ENCODE assay signal across 9 cellular contexts in the genomic region with DNA sequence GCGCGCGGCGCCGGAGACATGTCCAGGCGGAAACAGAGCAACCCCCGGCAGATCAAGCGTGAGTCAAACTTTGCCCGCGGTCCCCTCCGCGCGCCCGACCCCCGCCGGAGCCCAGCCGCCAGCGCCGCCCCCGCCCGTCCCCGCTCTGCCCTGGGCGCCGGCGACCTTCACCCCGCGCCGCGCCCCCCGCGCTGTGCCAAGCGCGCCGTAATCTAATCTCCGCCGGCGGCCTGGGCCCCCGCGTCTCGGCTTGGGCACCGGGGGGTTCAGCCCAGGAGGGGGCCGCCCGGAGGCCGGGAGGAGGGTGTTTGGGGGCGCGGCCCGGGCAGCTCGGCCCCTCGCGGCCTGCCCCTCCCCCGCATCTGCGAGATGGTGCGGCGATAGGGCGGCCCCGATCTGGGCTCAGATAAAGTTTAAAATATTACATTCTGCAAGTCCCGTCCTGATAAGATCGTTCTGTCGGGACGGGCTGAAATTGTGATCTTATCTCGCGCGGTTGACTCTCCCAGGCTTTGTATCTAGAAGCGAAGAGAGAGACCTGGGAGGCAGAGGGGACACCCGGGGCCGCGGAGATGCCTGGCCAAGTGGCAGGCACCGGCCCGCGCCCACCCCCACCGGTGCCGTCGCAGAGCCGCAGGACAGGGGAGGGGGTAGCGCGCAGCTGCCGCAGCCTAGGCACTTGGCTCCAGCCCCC. TPM values are rescaled to one million over a fixed set of nuclear protein-coding genes. Genes with fewer than 3 reads are reported as not detected.
A peak's percentile ranks its signal among the peaks of the same experiment; 100 is the strongest.
DNase-seq lines count a peak whose midpoint lies in the region; ATAC-seq, FAIRE-seq and TF ChIP-seq lines count a peak whose summit lies in the region.
"Had no signal": no experiment of that assay in that cellular context is flagged by ENCODE, and none has a peak within 500 bp of the region (broad histone marks: within the 10 kb centered on the region; RNA-seq: fewer than 3 reads in every experiment).

No MANE protein-coding gene starts in this region.

- TF ChIP-seq EP300 in A549 (IDR thresholded peaks at IDR 0.05) = no peak

- DNase-seq in A549 (ENCODE audit: low read depth in 1 of 2, low spot score in 1 of 2) (no peak), HCEC 1CT (peak; percentile 11), right atrium auricular region (ENCODE audit: low spot score) (no peak), smooth muscle cell (lab: John Stamatoyannopoulos, UW; ENCODE audit: unreplicated experiment) (peak; percentile 24), T1000 (lab: John Stamatoyannopoulos, UW) (no peak), GM13976 (ENCODE audit: low spot score) (no peak)
- DNase-seq in activated T-cell treated with anti-CD3 and anti-CD28 coated beads, Interleukin-2, amount 50 U/mL, for 24 hours = peak; percentile 61

- FAIRE-seq in A549 (lab: Jason Lieb, UNC) = no peak

- no peak for TF ChIP-seq CTCF in A549 (IDR thresholded peaks at IDR 0.05)
- no peak for TF ChIP-seq CTCF in right atrium auricular region (IDR thresholded peaks at IDR 0.05)
- no peak for TF ChIP-seq CTCF in smooth muscle cell (IDR thresholded peaks at IDR 0.05; ENCODE audit: borderline replicate concordance, insufficient read depth, poor library complexity, severe bottlenecking)
- TF ChIP-seq CTCF in GM13976 (IDR thresholded peaks at IDR 0.05; ENCODE audit: borderline replicate concordance, control extremely low read depth, extremely low read depth, insufficient read depth, missing control alignments) = no peak

- ATAC-seq in A549 = peak in 1 of 2 experiments; percentile 0; a peak in 1 of 6 replicates
- no peak for ATAC-seq in GM18907 (IDR thresholded peaks at IDR 0.05; ENCODE audit: unreplicated experiment)

- H3K4me3 ChIP-seq in A549 (peak overlapping the region; percentile 88), right atrium auricular region (peak overlapping the region; percentile 54 to 60), smooth muscle cell (peak overlapping the region; percentile 82)

- H3F3A ChIP-seq in smooth muscle cell (ENCODE audit: low read depth) = no peaks in the 10 kb centered on the region

- H3K27me3 ChIP-seq in right atrium auricular region (no peaks in the 10 kb centered on the region), smooth muscle cell (ENCODE audit: low read depth) (no peaks in the 10 kb centered on the region)

- WGBS in A549 (ENCODE audit: missing lambda C conversion rate) = 4% methylated on average over 13 of the region's 77 CpGs
- WGBS in smooth muscle cell (ENCODE audit: low lambda C conversion rate) = under 1% methylated on average over 49 of the region's 77 CpGs

- in situ Hi-C loops in GM13976 (cut with MboI; ENCODE audit: low sequenced_read_pairs, unreplicated experiment) = no loop called here

- H2AFZ ChIP-seq in smooth muscle cell (ENCODE audit: low read depth) = no peak overlapping the region

- H3K9me3 ChIP-seq in A549 (no peaks in the 10 kb centered on the region), right atrium auricular region (no peaks in the 10 kb centered on the region), smooth muscle cell (replicated peaks; ENCODE audit: low read depth) (no peaks in the 10 kb centered on the region)

- H3K36me3 Mint-ChIP-seq in activated T-cell treated with anti-CD3 and anti-CD28 coated beads, Interleukin-2, amount 50 U/mL, for 24 hours (ENCODE audit: low read depth) = peaks cover 8% of the 10 kb centered on the region

- H3K4me1 ChIP-seq in A549 (peaks cover 34% of the 10 kb centered on the region), right atrium auricular region (peaks cover 0 to 44% of the 10 kb centered on the region in 2 donors), smooth muscle cell (ENCODE audit: low read depth) (peaks cover 16% of the 10 kb centered on the region)

- peaks cover 10% of the 10 kb centered on the region for H3K79me2 ChIP-seq in smooth muscle cell (ENCODE audit: low read depth)

- TF ChIP-seq POLR2A in A549 (IDR thresholded peaks at IDR 0.05; ENCODE audit: low read length) = no peak

- H3K4me3 Mint-ChIP-seq in activated T-cell treated with anti-CD3 and anti-CD28 coated beads, Interleukin-2, amount 50 U/mL, for 24 hours = peak overlapping the region; percentile 89

- H3K9me3 Mint-ChIP-seq in activated T-cell treated with anti-CD3 and anti-CD28 coated beads, Interleukin-2, amount 50 U/mL, for 24 hours = no peaks in the 10 kb centered on the region

- CTCF ChIA-PET in A549 (lab: Yijun Ruan, JAX) = interaction anchor here (1.2 to 1.9 kb wide), 2 partner anchors 16 to 105 kb away, joined by 6 to 7 read pairs; no protein-coding TSS in a partner anchor

- H3K4me1 Mint-ChIP-seq in activated T-cell treated with anti-CD3 and anti-CD28 coated beads, Interleukin-2, amount 50 U/mL, for 24 hours (ENCODE audit: low read depth) = peaks cover 33% of the 10 kb centered on the region

- no peak for TF ChIP-seq RAD21 in A549 (conservative IDR thresholded peaks at IDR 0.05 in 1 of 2, IDR thresholded peaks at IDR 0.05 in 1 of 2)

- POLR2A ChIA-PET in A549 (lab: Yijun Ruan, JAX) = interaction anchor here (1.0 kb wide), 1 partner anchor 116 kb away, joined by 4 read pairs; the partner anchor contains the start of gene ZC3H18

- H3K36me3 ChIP-seq in right atrium auricular region (no peaks in the 10 kb centered on the region), smooth muscle cell (ENCODE audit: low read depth) (no peaks in the 10 kb centered on the region)
- H3K36me3 ChIP-seq: neutrophil had no signal

- peaks cover 51% of the 10 kb centered on the region for H4K20me1 ChIP-seq in smooth muscle cell (ENCODE audit: low read depth)

- peak overlapping the region; percentile 78 to 90 for H3K27ac ChIP-seq in A549
- H3K27ac ChIP-seq in right atrium auricular region = peak overlapping the region; percentile 57 to 78
- no peak overlapping the region for H3K27ac ChIP-seq in smooth muscle cell (ENCODE audit: low read depth)
- H3K27ac ChIP-seq: neutrophil had no signal

- no peaks in the 10 kb centered on the region for H3K27me3 Mint-ChIP-seq in activated T-cell treated with anti-CD3 and anti-CD28 coated beads, Interleukin-2, amount 50 U/mL, for 24 hours

- H3K9ac ChIP-seq in smooth muscle cell (ENCODE audit: low read depth) = peak overlapping the region; percentile 76

- H3K4me2 ChIP-seq in A549 = peak overlapping the region; percentile 83
- H3K4me2 ChIP-seq in smooth muscle cell = peak overlapping the region; percentile 100

- peak overlapping the region; percentile 69 for H3K27ac Mint-ChIP-seq in activated T-cell treated with anti-CD3 and anti-CD28 coated beads, Interleukin-2, amount 50 U/mL, for 24 hours

TF ChIP-seq in A549, 52 proteins besides CTCF, POLR2A, EP300 and RAD21:
- TF ChIP-seq GATA3 (IDR thresholded peaks at IDR 0.05; ENCODE audit: borderline replicate concordance) (peak; percentile 55; the same call in 1 of the 2 replicates), MAZ (IDR thresholded peaks at IDR 0.05; ENCODE audit: borderline replicate concordance, low read depth, low read length) (no peak)

RNA-seq across cellular contexts. Expression of gene ZFPM1, which starts 0.7 kb away (rescaled TPM):
- polyA plus RNA-seq in A549 (2011; rRNA removed) (0.28 and 0.36 TPM in 2 replicates), A549 (2017; fragmentation: RNase III; extraction: RNeasy Plus Mini Kit Qiagen cat#74134 plus additional on column Dnase treatment) (2.1 to 2.8 TPM (median 2.5 TPM) in 3 replicates), smooth muscle cell (4.9 and 6.6 TPM in 2 replicates)
- polyA plus RNA-seq in A549 (2012; cell fraction: cytosol; rRNA removed) = 2.0 and 2.9 TPM in 2 replicates
- polyA plus RNA-seq in A549 (2012; cell fraction: nucleus; rRNA removed) = 3.9 and 6.5 TPM in 2 replicates
- polyA minus RNA-seq in A549 (2011; rRNA and poly(A)+ RNA removed) = 0.68 and 0.79 TPM in 2 replicates
- total RNA-seq in right atrium auricular region (1 to 10 TPM; 1.7 to 2.4 TPM), smooth muscle cell (0.99 and 1.2 TPM in 2 replicates)

Comparison
In these comparisons a context has a peak if more than half of its experiments do, and no peak if none do; other contexts are left out.
1. DNase-seq: peak in HCEC 1CT (single experiment), activated T-cell treated with anti-CD3 and anti-CD28 coated beads, Interleukin-2, amount 50 U/mL, for 24 hours (single experiment) and smooth muscle cell (single experiment); none in A549 (0 of 2), right atrium auricular region (single experiment), T1000 (single experiment) and GM13976 (single experiment).
2. Peak in every context shown above with its lines, with median percentiles within 50 percentile points of each other: H3K4me3 ChIP-seq.